In genomic region chr22:35113341-35113740, GRCh38 we compare ENCODE assay signal across 12 cellular contexts. TPM values are rescaled to one million over a fixed set of nuclear protein-coding genes. Genes with fewer than 3 reads are reported as not detected.
"Had no signal": no experiment of that assay in that cellular context is flagged by ENCODE, and none has a peak within 500 bp of the region (broad histone marks: within the 10 kb centered on the region; RNA-seq: fewer than 3 reads in every experiment).

No MANE protein-coding gene starts in this region.

- H3K27ac Mint-ChIP-seq: HFFc6, IgD-negative memory B cell had no signal

- H3K9ac ChIP-seq: GM23248 had no signal

- H3K4me3 Mint-ChIP-seq: HFFc6, IgD-negative memory B cell had no signal

- H3K4me1 ChIP-seq: HAP-1 had no signal

- H3K36me3 ChIP-seq: HAP-1 had no signal

- H3K9me3 ChIP-seq: HAP-1 had no signal

- H3K27ac ChIP-seq: GM23248, HL-60 had no signal

- DNase-seq: GM23248, GOT3, H7, HFFc6, KBM-7 had no signal

- ATAC-seq: HCT116, HepG2 had no signal

- H3K4me3 ChIP-seq: GM23248, HAP-1 had no signal

RNA-seq across cellular contexts. Expression of gene ISX, which starts 47.4 kb away (rescaled TPM):
- total RNA-seq: GM23248, H4, H7, HFFc6, HT1080 had no signal
